Comparison of ENCODE assay signal across 13 cellular contexts in genomic region chr11:130646881-130647280, GRCh38.
"Had no signal": no experiment of that assay in that cellular context is flagged by ENCODE, and none has a peak within 500 bp of the region (broad histone marks: within the 10 kb centered on the region; RNA-seq: fewer than 3 reads in every experiment).

No MANE protein-coding gene starts in this region.

- H3K27ac ChIP-seq: brain microvascular endothelial cell, SJSA1, WERI-Rb-1 had no signal

- H3K36me3 ChIP-seq: brain microvascular endothelial cell, SJSA1, WERI-Rb-1 had no signal

- ATAC-seq: activated CD4-positive, alpha-beta T cell treated with anti-CD3 and anti-CD28 coated beads for 36 hours; left colon; mucosa of descending colon; natural killer cell had no signal

- DNase-seq: activated CD4-positive, alpha-beta T cell treated with anti-CD3 and anti-CD28 coated beads for 36 hours; activated naive CD4-positive, alpha-beta T cell; cerebellar nuclear complex; endodermal cell; erythroblast; left colon; natural killer cell; stimulated activated CD4-positive, alpha-beta T cell treated with anti-CD3 and anti-CD28 coated beads, Interleukin-15, amount 100 ng/mL, for 24 hours; T-helper 1 cell; WERI-Rb-1 had no signal

- H3K27me3 ChIP-seq: brain microvascular endothelial cell, SJSA1 had no signal

- H3K4me3 ChIP-seq: mucosa of descending colon, SJSA1 had no signal

- H3K9me3 ChIP-seq: mucosa of descending colon, SJSA1 had no signal

- H3K4me1 ChIP-seq: SJSA1 had no signal
